In genomic region chr2:187627153-187627552, GRCh38 we compare ENCODE assay signal across 29 cellular contexts.
"Had no signal": no experiment of that assay in that cellular context is flagged by ENCODE, and none has a peak within 500 bp of the region (broad histone marks: within the 10 kb centered on the region; RNA-seq: fewer than 3 reads in every experiment).

No MANE protein-coding gene starts in this region.

- ATAC-seq: stimulated activated effector memory CD8-positive, alpha-beta T cell treated with anti-CD3 and anti-CD28 coated beads, Interleukin-12 subunit alpha, Interleukin-12 subunit beta, amount 100 ng/mL, for 72 hours; stimulated activated memory B cell treated with anti-CD40 and anti-IgM and Interleukin-4, amounts not matched to agents 10 μg/mL and 1 μg/mL and 100 μg/mL, for 72 hours; stimulated activated naive B cell treated with anti-CD40 and anti-IgM and Interleukin-4, amounts not matched to agents 10 μg/mL and 1 μg/mL and 100 μg/mL, for 72 hours; stimulated activated naive CD8-positive, alpha-beta T cell treated with anti-CD3 and anti-CD28 coated beads, Interleukin-15, amount 100 ng/mL, for 72 hours; stimulated activated naive CD8-positive, alpha-beta T cell treated with anti-CD3 and anti-CD28 coated beads, Interleukin-15, Interleukin-2, amounts not matched to agents 100 U/mL and 50 U/mL, for 24 hours; upper lobe of right lung had no signal

- DNase-seq: stimulated activated CD4-positive, alpha-beta T cell treated with anti-CD3 and anti-CD28 coated beads, Interleukin-2, amount 100 ng/mL, for 48 hours; stimulated activated CD4-positive, alpha-beta T cell treated with anti-CD3 and anti-CD28 coated beads, Interleukin-4, amount 100 ng/mL, for 1 hour; stimulated activated CD4-positive, alpha-beta T cell treated with anti-CD3 and anti-CD28 coated beads, Interleukin-4, amount 100 ng/mL, for 24 hours; stimulated activated CD4-positive, alpha-beta T cell treated with anti-CD3 and anti-CD28 coated beads, Interleukin-4, amount 100 ng/mL, for 4 hours; stimulated activated CD8-positive, alpha-beta memory T cell treated with anti-CD3 and anti-CD28 coated beads, Interleukin-4, amount 100 ng/mL, for 48 hours; stimulated activated naive B cell treated with anti-CD40 and anti-IgM and Interleukin-4, amounts not matched to agents 10 μg/mL and 1 μg/mL and 100 μg/mL, for 72 hours; stimulated activated naive CD4-positive, alpha-beta T cell; stimulated activated naive CD4-positive, alpha-beta T cell treated with Interleukin-2 at 50 U/mL for 16 hours; stimulated activated naive CD8-positive, alpha-beta T cell treated with anti-CD3 and anti-CD28 coated beads, Interleukin-15, amount 100 ng/mL, for 72 hours; stimulated activated naive CD8-positive, alpha-beta T cell treated with anti-CD3 and anti-CD28 coated beads, Interleukin-15, Interleukin-2, amounts not matched to agents 100 U/mL and 50 U/mL, for 24 hours; stomach; substantia nigra; testis; thyroid gland; tibial artery; transverse colon; trophoblast cell; upper lobe of left lung; upper lobe of right lung; uterus had no signal

- H3K9me3 ChIP-seq: suprapubic skin, testis, thyroid gland, upper lobe of right lung, uterus, vagina had no signal

- H3K4me3 Mint-ChIP-seq: stimulated activated effector memory CD8-positive, alpha-beta T cell treated with anti-CD3 and anti-CD28 coated beads, Interleukin-12 subunit alpha, Interleukin-12 subunit beta, amount 100 ng/mL, for 72 hours; stimulated activated naive B cell treated with anti-CD40 and anti-IgM and Interleukin-4, amounts not matched to agents 10 μg/mL and 1 μg/mL and 100 μg/mL, for 72 hours; stimulated activated naive CD8-positive, alpha-beta T cell treated with anti-CD3 and anti-CD28 coated beads, Interleukin-15, amount 100 ng/mL, for 72 hours; stimulated activated naive CD8-positive, alpha-beta T cell treated with anti-CD3 and anti-CD28 coated beads, Interleukin-15, Interleukin-2, amounts not matched to agents 100 ng/mL and 50 ng/mL, for 24 hours; type B pancreatic cell had no signal

- H3K36me3 Mint-ChIP-seq: stimulated activated effector memory CD8-positive, alpha-beta T cell treated with anti-CD3 and anti-CD28 coated beads, Interleukin-12 subunit alpha, Interleukin-12 subunit beta, amount 100 ng/mL, for 72 hours; stimulated activated memory B cell treated with anti-CD40 and anti-IgM and Interleukin-4, amounts not matched to agents 10 μg/mL and 1 μg/mL and 100 μg/mL, for 72 hours; stimulated activated naive B cell treated with anti-CD40 and anti-IgM and Interleukin-4, amounts not matched to agents 10 μg/mL and 1 μg/mL and 100 μg/mL, for 72 hours; type B pancreatic cell had no signal

- FAIRE-seq: urothelium cell line had no signal

- H3K27ac Mint-ChIP-seq: stimulated activated effector memory CD8-positive, alpha-beta T cell treated with anti-CD3 and anti-CD28 coated beads, Interleukin-12 subunit alpha, Interleukin-12 subunit beta, amount 100 ng/mL, for 72 hours; stimulated activated memory B cell treated with anti-CD40 and anti-IgM and Interleukin-4, amounts not matched to agents 10 μg/mL and 1 μg/mL and 100 μg/mL, for 72 hours; stimulated activated naive B cell treated with anti-CD40 and anti-IgM and Interleukin-4, amounts not matched to agents 10 μg/mL and 1 μg/mL and 100 μg/mL, for 72 hours; stimulated activated naive CD8-positive, alpha-beta T cell treated with anti-CD3 and anti-CD28 coated beads, Interleukin-15, amount 100 ng/mL, for 72 hours; stimulated activated naive CD8-positive, alpha-beta T cell treated with anti-CD3 and anti-CD28 coated beads, Interleukin-15, Interleukin-2, amounts not matched to agents 100 ng/mL and 50 ng/mL, for 24 hours; type B pancreatic cell had no signal

- H3K27me3 Mint-ChIP-seq: stimulated activated memory B cell treated with anti-CD40 and anti-IgM and Interleukin-4, amounts not matched to agents 10 μg/mL and 1 μg/mL and 100 μg/mL, for 72 hours; stimulated activated naive B cell treated with anti-CD40 and anti-IgM and Interleukin-4, amounts not matched to agents 10 μg/mL and 1 μg/mL and 100 μg/mL, for 72 hours; stimulated activated naive CD8-positive, alpha-beta T cell treated with anti-CD3 and anti-CD28 coated beads, Interleukin-15, amount 100 ng/mL, for 72 hours; stimulated activated naive CD8-positive, alpha-beta T cell treated with anti-CD3 and anti-CD28 coated beads, Interleukin-15, Interleukin-2, amounts not matched to agents 100 ng/mL and 50 ng/mL, for 24 hours; type B pancreatic cell had no signal

- H3K4me1 Mint-ChIP-seq: stimulated activated effector memory CD8-positive, alpha-beta T cell treated with anti-CD3 and anti-CD28 coated beads, Interleukin-12 subunit alpha, Interleukin-12 subunit beta, amount 100 ng/mL, for 72 hours; stimulated activated memory B cell treated with anti-CD40 and anti-IgM and Interleukin-4, amounts not matched to agents 10 μg/mL and 1 μg/mL and 100 μg/mL, for 72 hours; stimulated activated naive B cell treated with anti-CD40 and anti-IgM and Interleukin-4, amounts not matched to agents 10 μg/mL and 1 μg/mL and 100 μg/mL, for 72 hours; stimulated activated naive CD8-positive, alpha-beta T cell treated with anti-CD3 and anti-CD28 coated beads, Interleukin-15, amount 100 ng/mL, for 72 hours had no signal

- H3K9me3 Mint-ChIP-seq: type B pancreatic cell had no signal

- H3K27me3 ChIP-seq: stomach, suprapubic skin, testis, thyroid gland, tibial artery, tibial nerve, transverse colon, upper lobe of left lung, upper lobe of right lung, uterus, vagina had no signal

- H3K27ac ChIP-seq: stomach, suprapubic skin, testis, thoracic aorta, thyroid gland, tibial artery, tibial nerve, transverse colon, upper lobe of left lung, upper lobe of right lung, uterus, vagina had no signal

- H3K4me3 ChIP-seq: stomach, suprapubic skin, testis, thoracic aorta, thyroid gland, tibial artery, tibial nerve, transverse colon, upper lobe of left lung, upper lobe of right lung, uterus, vagina had no signal

- H3K4me1 ChIP-seq: stomach, suprapubic skin, testis, thyroid gland, tibial artery, tibial nerve, transverse colon, upper lobe of left lung, upper lobe of right lung, uterus, vagina had no signal

- H3K36me3 ChIP-seq: stomach, suprapubic skin, thoracic aorta, thyroid gland, tibial artery, tibial nerve, transverse colon, upper lobe of left lung, upper lobe of right lung, uterus, vagina had no signal
